Comparison of ENCODE assay signal across 14 cellular contexts in the genomic region with DNA sequence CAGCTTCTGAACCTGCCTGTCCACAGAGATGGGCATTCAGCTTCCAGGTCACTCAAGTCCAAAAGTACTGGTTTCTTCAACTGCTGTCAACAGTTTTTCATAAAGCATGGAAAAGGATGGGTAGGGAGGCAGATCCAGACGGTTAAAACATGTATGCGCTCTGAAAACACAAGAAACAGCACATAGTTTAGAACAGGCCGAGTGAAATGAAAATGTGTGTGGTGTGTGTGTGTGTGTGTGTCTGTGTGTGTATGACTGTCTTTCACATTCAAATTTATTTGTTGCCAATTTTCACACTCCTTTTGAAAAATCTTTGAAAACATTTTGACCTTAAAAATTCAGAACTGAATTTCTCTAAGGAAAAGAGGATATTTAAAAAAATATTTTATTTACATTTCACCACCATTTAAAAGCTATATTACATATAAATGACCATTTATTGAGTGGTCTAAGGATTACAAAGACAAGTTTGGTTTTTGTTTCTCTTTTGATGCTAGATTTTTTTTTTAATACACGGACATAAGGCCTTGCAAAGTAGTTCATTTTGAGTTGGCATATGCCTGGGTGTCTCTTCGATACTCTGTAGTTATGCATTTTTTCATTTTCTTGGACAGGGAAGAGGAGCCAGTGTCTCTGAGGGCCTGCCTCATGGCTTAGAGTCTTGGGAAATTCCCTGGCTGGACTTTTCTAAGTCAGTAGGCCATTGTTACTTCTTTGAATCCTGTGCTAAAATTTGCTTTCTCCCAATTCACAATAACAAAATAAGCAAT. TPM values are rescaled to one million over a fixed set of nuclear protein-coding genes. Genes with fewer than 3 reads are reported as not detected.
DNase-seq lines count a peak whose midpoint lies in the region; ATAC-seq lines count a peak whose summit lies in the region.
"Had no signal": no experiment of that assay in that cellular context is flagged by ENCODE, and none has a peak within 500 bp of the region (broad histone marks: within the 10 kb centered on the region; RNA-seq: fewer than 3 reads in every experiment).

No MANE protein-coding gene starts in this region.

- no peak for ATAC-seq in activated CD4-positive, alpha-beta T cell treated with anti-CD3 and anti-CD28 coated beads for 36 hours
- ATAC-seq in central memory CD8-positive, alpha-beta T cell (replicated peaks; ENCODE audit: extremely low read depth, poor library complexity, severe bottlenecking) = no peak
- ATAC-seq in naive thymus-derived CD4-positive, alpha-beta T cell = no peak
- ATAC-seq in GM21515 (IDR thresholded peaks at IDR 0.05; ENCODE audit: unreplicated experiment) = no peak
- ATAC-seq in HG02623 (IDR thresholded peaks at IDR 0.05; ENCODE audit: unreplicated experiment) = no peak

- CTCF ChIA-PET in activated CD4-positive, alpha-beta T cell treated with anti-CD3 and anti-CD28 coated beads for 36 hours (lab: Charles Lee) = interaction anchor here (0.7 to 1.9 kb wide), 11 partner anchors 19 to 75 kb away, joined by 3 to 9 read pairs (median 3); partner anchors contain the start of gene STK17B
- CTCF ChIA-PET in naive thymus-derived CD4-positive, alpha-beta T cell (lab: Charles Lee) = interaction anchor here (0.7 to 1.6 kb wide), 4 partner anchors 18 to 23 kb away, joined by 3 to 7 read pairs (median 4); no protein-coding TSS in a partner anchor

- H3K4me2 ChIP-seq in GM23248 (ENCODE audit: unreplicated experiment) = no peak overlapping the region
- H3K4me2 ChIP-seq: neural progenitor cell had no signal

- peak overlapping the region; percentile 45 for H3K4me3 ChIP-seq in naive thymus-derived CD4-positive, alpha-beta T cell (ENCODE audit: low read length)
- H3K4me3 ChIP-seq in GM23248 = no peak overlapping the region
- H3K4me3 ChIP-seq: neural progenitor cell, tibial nerve had no signal

- H3K9me2 ChIP-seq in GM23248 (ENCODE audit: insufficient read depth) = no peaks in the 10 kb centered on the region

- H3K9ac ChIP-seq in GM23248 = no peak overlapping the region
- H3K9ac ChIP-seq: neural progenitor cell had no signal

- H3K36me3 ChIP-seq in naive thymus-derived CD4-positive, alpha-beta T cell (ENCODE audit: control insufficient read depth in 2 of 3, insufficient read depth in 3 of 3, low read length in 3 of 3) = no peaks in the 10 kb centered on the region
- no peaks in the 10 kb centered on the region for H3K36me3 ChIP-seq in GM23248 (ENCODE audit: low read depth)
- H3K36me3 ChIP-seq: neural progenitor cell, tibial nerve had no signal

- POLR2A ChIA-PET in activated CD4-positive, alpha-beta T cell treated with anti-CD3 and anti-CD28 coated beads for 36 hours (lab: Charles Lee) = no interaction called here
- POLR2A ChIA-PET in naive thymus-derived CD4-positive, alpha-beta T cell (lab: Charles Lee) = interaction anchor here (0.7 to 11.1 kb wide), 12 partner anchors 9 to 123 kb away, joined by 3 to 124 read pairs (median 14); partner anchors contain the start of gene STK17B

- H3K79me2 ChIP-seq in GM23248 (ENCODE audit: insufficient read depth) = no peaks in the 10 kb centered on the region

- H3K27me3 Mint-ChIP-seq in activated CD4-positive, alpha-beta T cell treated with anti-CD3 and anti-CD28 coated beads for 36 hours = no peaks in the 10 kb centered on the region
- no peaks in the 10 kb centered on the region for H3K27me3 Mint-ChIP-seq in central memory CD8-positive, alpha-beta T cell
- no peaks in the 10 kb centered on the region for H3K27me3 Mint-ChIP-seq in naive thymus-derived CD4-positive, alpha-beta T cell

- H4K20me1 ChIP-seq in GM23248 (ENCODE audit: insufficient read depth) = no peaks in the 10 kb centered on the region

- H3K9me3 ChIP-seq in naive thymus-derived CD4-positive, alpha-beta T cell (ENCODE audit: control insufficient read depth in 2 of 3, low read length in 3 of 3) = no peaks in the 10 kb centered on the region
- H3K9me3 ChIP-seq in GM23248 (ENCODE audit: low read depth) = no peaks in the 10 kb centered on the region
- H3K9me3 ChIP-seq: Caco-2, tibial nerve had no signal

- H2AFZ ChIP-seq in GM23248 = no peak overlapping the region
- H2AFZ ChIP-seq: neural progenitor cell had no signal

- in situ Hi-C loops in GM23248 (cut with MboI) = no loop called here

- H3K27ac Mint-ChIP-seq in activated CD4-positive, alpha-beta T cell treated with anti-CD3 and anti-CD28 coated beads for 36 hours = peak overlapping the region; percentile 90
- peak overlapping the region; percentile 88 for H3K27ac Mint-ChIP-seq in central memory CD8-positive, alpha-beta T cell (ENCODE audit: low read depth)
- peak overlapping the region; percentile 75 to 94 (median 88) for H3K27ac Mint-ChIP-seq in naive thymus-derived CD4-positive, alpha-beta T cell
- H3K27ac Mint-ChIP-seq: neural progenitor cell had no signal

- peaks cover 28 to 29% of the 10 kb centered on the region in 2 donors for H3K4me1 ChIP-seq in naive thymus-derived CD4-positive, alpha-beta T cell (ENCODE audit: control insufficient read depth in 2 of 2, insufficient read depth in 2 of 2, low read length in 2 of 2)
- no peaks in the 10 kb centered on the region for H3K4me1 ChIP-seq in GM23248 (ENCODE audit: insufficient read depth)
- H3K4me1 ChIP-seq: neural progenitor cell had no signal

- H3K36me3 Mint-ChIP-seq in activated CD4-positive, alpha-beta T cell treated with anti-CD3 and anti-CD28 coated beads for 36 hours (ENCODE audit: low read depth) = peaks cover 4% of the 10 kb centered on the region
- peaks cover 7% of the 10 kb centered on the region for H3K36me3 Mint-ChIP-seq in central memory CD8-positive, alpha-beta T cell (ENCODE audit: insufficient read depth)
- peaks cover 0 to 21% (median 0%) of the 10 kb centered on the region in 5 donors for H3K36me3 Mint-ChIP-seq in naive thymus-derived CD4-positive, alpha-beta T cell
- H3K36me3 Mint-ChIP-seq: neural progenitor cell had no signal

- H3K27ac ChIP-seq in naive thymus-derived CD4-positive, alpha-beta T cell (ENCODE audit: low read depth, low read length) = peak overlapping the region; percentile 65
- no peak overlapping the region for H3K27ac ChIP-seq in GM23248
- H3K27ac ChIP-seq: 22Rv1, neural progenitor cell had no signal

- H3K4me1 Mint-ChIP-seq in activated CD4-positive, alpha-beta T cell treated with anti-CD3 and anti-CD28 coated beads for 36 hours = peaks cover 41% of the 10 kb centered on the region
- peaks cover 29% of the 10 kb centered on the region for H3K4me1 Mint-ChIP-seq in central memory CD8-positive, alpha-beta T cell
- peaks cover 15 to 66% (median 44%) of the 10 kb centered on the region in 7 donors for H3K4me1 Mint-ChIP-seq in naive thymus-derived CD4-positive, alpha-beta T cell
- H3K4me1 Mint-ChIP-seq: neural progenitor cell had no signal

- no peak for DNase-seq in activated CD4-positive, alpha-beta T cell treated with anti-CD3 and anti-CD28 coated beads for 36 hours
- no peak for DNase-seq in activated CD4-positive, alpha-beta T cell treated with anti-CD3 and anti-CD28 coated beads, Interleukin-2, amount 50 U/mL, for 1 hour
- DNase-seq in OCI-M1 (lab: John Stamatoyannopoulos, UW) (peak; percentile 36), GM23248 (no peak)
- DNase-seq in central memory CD8-positive, alpha-beta T cell (ENCODE audit: low spot score in 2 of 2) = no peak
- DNase-seq in naive thymus-derived CD4-positive, alpha-beta T cell = no peak
- DNase-seq: Caco-2, Kasumi-1, NCI-H187 treated with DMSO at 0.1 percent for 48 hours had no signal

- H3K4me3 Mint-ChIP-seq in activated CD4-positive, alpha-beta T cell treated with anti-CD3 and anti-CD28 coated beads for 36 hours = peak overlapping the region; percentile 47
- H3K4me3 Mint-ChIP-seq in central memory CD8-positive, alpha-beta T cell = peak overlapping the region; percentile 71
- peak overlapping the region; percentile 58 to 82 (median 74) for H3K4me3 Mint-ChIP-seq in naive thymus-derived CD4-positive, alpha-beta T cell
- H3K4me3 Mint-ChIP-seq: neural progenitor cell had no signal

- no peaks in the 10 kb centered on the region for H3F3A ChIP-seq in GM23248 (ENCODE audit: insufficient read depth)

- WGBS in GM23248 (ENCODE audit: low coverage in 1 of 2, low lambda C conversion rate in 2 of 2, missing lambda C conversion rate in 2 of 2), 2 experiments = 69 to 72% methylated on average over 5 of the region's 5 CpGs

- intact Hi-C loops in activated CD4-positive, alpha-beta T cell treated with anti-CD3 and anti-CD28 coated beads for 36 hours (cut with DNase I, micrococcal nuclease) = loop anchor here (2.0 kb wide), 3 partner anchors 19 to 67 kb away; no protein-coding TSS in a partner anchor
- intact Hi-C loops in naive thymus-derived CD4-positive, alpha-beta T cell (cut with micrococcal nuclease) = loop anchor here in 1 of 2 donors (2.0 kb wide), 1 partner anchor 19 kb away; no protein-coding TSS in a partner anchor

- H3K27me3 ChIP-seq in naive thymus-derived CD4-positive, alpha-beta T cell (ENCODE audit: control insufficient read depth in 2 of 2, insufficient read depth in 2 of 2, low read length in 2 of 2) = no peaks in the 10 kb centered on the region
- no peaks in the 10 kb centered on the region for H3K27me3 ChIP-seq in GM23248 (replicated peaks; ENCODE audit: insufficient read depth)
- H3K27me3 ChIP-seq: neural progenitor cell, tibial nerve had no signal

- H3K9me3 Mint-ChIP-seq in activated CD4-positive, alpha-beta T cell treated with anti-CD3 and anti-CD28 coated beads for 36 hours (ENCODE audit: low read depth) = peaks cover 2% of the 10 kb centered on the region
- no peaks in the 10 kb centered on the region for H3K9me3 Mint-ChIP-seq in central memory CD8-positive, alpha-beta T cell
- H3K9me3 Mint-ChIP-seq in naive thymus-derived CD4-positive, alpha-beta T cell = peaks cover 0 to 5% (median 0%) of the 10 kb centered on the region in 11 donors
- H3K9me3 Mint-ChIP-seq: neural progenitor cell had no signal

RNA-seq across cellular contexts. Expression of gene STK17B, which starts 30.0 kb away (rescaled TPM):
- 100 to 1,000 TPM; 159 to 178 TPM for total RNA-seq in activated CD4-positive, alpha-beta T cell treated with anti-CD3 and anti-CD28 coated beads for 36 hours
- 100 to 1,000 TPM; 274 to 513 (median 338) TPM for total RNA-seq in naive thymus-derived CD4-positive, alpha-beta T cell
- polyA plus RNA-seq in naive thymus-derived CD4-positive, alpha-beta T cell = 100 to 1,000 TPM in 1 of 2 donors, 10 to 100 TPM in 1; 66.0 to 149 TPM
- 23.6 and 31.0 TPM in 2 replicates for total RNA-seq in GM23248 (2014; rRNA removed; shearing (Covaris generic))
- polyA plus RNA-seq in GM23248 (2016; fragmentation: Nextera tagmentation; extraction: Ambion mirVana) = 13.1 and 13.7 TPM in 2 replicates
